18 cellular contexts compared by ENCODE assay signal in the genomic region with DNA sequence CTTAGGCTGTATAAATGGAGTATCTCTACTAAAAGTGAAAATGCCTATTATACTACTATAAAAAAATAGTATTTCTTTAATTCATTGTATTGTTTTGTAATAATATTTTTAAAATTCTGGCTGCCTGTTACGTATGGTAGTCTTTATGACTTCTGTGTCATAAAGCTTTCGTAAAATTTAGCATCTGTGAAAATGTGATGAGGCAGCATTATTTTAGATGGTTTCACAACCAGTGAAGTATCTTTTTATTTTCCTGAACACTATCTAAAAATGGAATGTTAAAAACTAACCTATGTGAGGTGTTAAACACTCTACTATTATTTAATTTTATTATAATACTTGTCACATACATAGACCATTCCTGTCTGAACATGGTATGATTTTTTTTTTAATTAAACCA.
"Had no signal": no experiment of that assay in that cellular context is flagged by ENCODE, and none has a peak within 500 bp of the region (broad histone marks: within the 10 kb centered on the region; RNA-seq: fewer than 3 reads in every experiment).

No MANE protein-coding gene starts in this region.

- DNase-seq: Karpas-422, KG1, MM.1S, NCI-H1092 treated with DMSO at 0.1 percent for 48 hours, NCI-H1436, NCI-H187, NCI-H2029, NCI-H2081 treated with DMSO at 0.1 percent for 48 hours, NCI-H2171, NCI-H226, NCI-H446, NCI-H510A, NCI-H524 treated with DMSO at 0.1 percent for 48 hours, NCI-H69, NCI-H774, SHP77 had no signal

- H3K27ac ChIP-seq: RWPE1 had no signal

- ATAC-seq: SK-N-SH treated with all-trans-retinoic acid at 6 μM for 48 hours had no signal
